Comparison of ENCODE assay signal across 25 cellular contexts in genomic region chr5:4662845-4663244, GRCh38.
"Had no signal": no experiment of that assay in that cellular context is flagged by ENCODE, and none has a peak within 500 bp of the region (broad histone marks: within the 10 kb centered on the region; RNA-seq: fewer than 3 reads in every experiment).

No MANE protein-coding gene starts in this region.

- H3K36me3 Mint-ChIP-seq: naive thymus-derived CD4-positive, alpha-beta T cell; neural progenitor cell; type B pancreatic cell had no signal

- H3K27ac Mint-ChIP-seq: activated CD8-positive, alpha-beta T cell treated with anti-CD3 and anti-CD28 coated beads, Interleukin-2, amount 10 ng/mL, durations not matched to agents 7 days and 5 days; activated naive CD4-positive, alpha-beta T cell treated with anti-CD3 and anti-CD28 coated beads, Interleukin-2, amount 50 U/mL, for 72 hours; activated T-helper 1 cell treated with anti-CD3 and anti-CD28 coated beads, Interleukin-12 subunit alpha, Interleukin-12 subunit beta, Interleukin-2, Interleukin-4 antibody, amounts not matched to agents 30 ng/mL and 10 ng/mL and 1 ng/mL, durations not matched to agents 14 hours and 24 hours and 36 hours; naive thymus-derived CD4-positive, alpha-beta T cell; neural progenitor cell; type B pancreatic cell had no signal

- H3K27me3 ChIP-seq: brain microvascular endothelial cell, esophagus muscularis mucosa, neural progenitor cell, ovary, right atrium auricular region, spleen, vagina had no signal

- H3K27me3 Mint-ChIP-seq: naive thymus-derived CD4-positive, alpha-beta T cell had no signal

- H3K36me3 ChIP-seq: brain microvascular endothelial cell, esophagus muscularis mucosa, left ventricle myocardium inferior, neural progenitor cell, ovary, prostate gland, right atrium auricular region, spleen, thoracic aorta, vagina had no signal

- H3K4me1 ChIP-seq: esophagus muscularis mucosa, left ventricle myocardium inferior, prostate gland, right atrium auricular region, spleen, vagina had no signal

- H3K4me3 ChIP-seq: esophagus muscularis mucosa, left ventricle myocardium inferior, neural progenitor cell, ovary, prostate gland, right atrium auricular region, spleen, thoracic aorta, vagina had no signal

- H3K4me3 Mint-ChIP-seq: activated CD8-positive, alpha-beta T cell treated with anti-CD3 and anti-CD28 coated beads, Interleukin-2, amount 10 ng/mL, durations not matched to agents 7 days and 5 days; activated T-helper 1 cell treated with anti-CD3 and anti-CD28 coated beads, Interleukin-12 subunit alpha, Interleukin-12 subunit beta, Interleukin-2, Interleukin-4 antibody, amounts not matched to agents 30 ng/mL and 10 ng/mL and 1 ng/mL, durations not matched to agents 14 hours and 24 hours and 36 hours; naive thymus-derived CD4-positive, alpha-beta T cell; neural progenitor cell; type B pancreatic cell had no signal

- H3K9me3 ChIP-seq: esophagus muscularis mucosa, left ventricle myocardium inferior, ovary, prostate gland, right atrium auricular region, thoracic aorta, vagina had no signal

- DNase-seq: activated CD4-positive, alpha-beta T cell treated with anti-CD3 and anti-CD28 coated beads, Interleukin-2, amount 50 U/mL, for 1 hour; activated CD4-positive, CD25-positive, alpha-beta regulatory T cell treated with anti-CD3 and anti-CD28 coated beads, Interleukin-2, amount 50 U/mL, for 72 hours; activated CD8-positive, alpha-beta T cell treated with anti-CD3 and anti-CD28 coated beads, Interleukin-2, amount 10 ng/mL, durations not matched to agents 7 days and 5 days; activated gamma-delta T cell; aorta; brain microvascular endothelial cell; caudate nucleus; dermis blood vessel endothelial cell; effector memory CD4-positive, alpha-beta T cell; hippocampal formation; left ventricle myocardium inferior; naive thymus-derived CD4-positive, alpha-beta T cell; ovary; spleen; stimulated activated CD4-positive, alpha-beta T cell treated with anti-CD3 and anti-CD28 coated beads, Interleukin-4, amount 100 ng/mL, for 1 hour; stimulated activated naive CD4-positive, alpha-beta T cell treated with Interleukin-2 at 50 U/mL for 16 hours had no signal

- H3K9me3 Mint-ChIP-seq: neural progenitor cell, type B pancreatic cell had no signal

- H2AFZ ChIP-seq: neural progenitor cell had no signal

- ATAC-seq: activated CD8-positive, alpha-beta T cell treated with anti-CD3 and anti-CD28 coated beads, Interleukin-2, amount 10 ng/mL, durations not matched to agents 7 days and 5 days; activated naive CD4-positive, alpha-beta T cell treated with anti-CD3 and anti-CD28 coated beads, Interleukin-2, amount 50 U/mL, for 72 hours; naive thymus-derived CD4-positive, alpha-beta T cell had no signal
